Comparison of ENCODE assay signal across 1 cellular context in the genomic region with DNA sequence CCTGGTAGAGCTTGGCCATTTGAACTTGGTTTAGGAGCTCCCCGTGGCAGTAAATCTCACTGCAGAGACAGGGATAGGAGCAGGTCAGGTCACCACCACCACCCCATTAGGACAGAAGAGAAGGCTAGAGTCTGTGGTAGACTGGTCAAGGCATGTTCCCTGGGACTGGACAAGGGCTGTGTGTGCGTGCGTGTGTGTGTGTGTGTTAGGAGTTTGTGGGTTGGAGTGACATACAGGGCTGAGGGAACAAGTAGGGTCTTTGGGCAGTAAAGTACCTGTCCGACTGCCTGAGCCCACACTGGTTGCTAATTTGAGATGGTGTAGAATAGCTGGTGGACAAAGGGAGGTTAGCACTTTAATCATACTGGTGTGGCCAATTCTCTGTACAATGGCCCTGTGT.
TF ChIP-seq lines count a peak whose summit lies in the region.

No MANE protein-coding gene starts in this region.

TF ChIP-seq in IMR-90, 13 proteins besides CTCF, POLR2A, EP300 and RAD21:
- TF ChIP-seq RCOR1 (IDR thresholded peaks at IDR 0.05; ENCODE audit: insufficient replicate concordance, low read length) (no peak), CEBPB (IDR thresholded peaks at IDR 0.05; ENCODE audit: low read depth, low read length) (no peak), MAZ (IDR thresholded peaks at IDR 0.05; ENCODE audit: borderline replicate concordance, low read depth, low read length) (no peak), CHD1 (IDR thresholded peaks at IDR 0.05; ENCODE audit: low read depth, low read length) (no peak), FOS (IDR thresholded peaks at IDR 0.05; ENCODE audit: low read depth, low read length) (no peak), BHLHE40 (IDR thresholded peaks at IDR 0.05; ENCODE audit: low read depth, low read length) (no peak), NFE2L2 (IDR thresholded peaks at IDR 0.05; ENCODE audit: low read depth, low read length) (no peak), SMC3 (IDR thresholded peaks at IDR 0.05; ENCODE audit: low read depth, low read length) (no peak), MAFK (IDR thresholded peaks at IDR 0.05; ENCODE audit: low read depth, low read length) (no peak)
- TF ChIP-seq, protein P1, sequence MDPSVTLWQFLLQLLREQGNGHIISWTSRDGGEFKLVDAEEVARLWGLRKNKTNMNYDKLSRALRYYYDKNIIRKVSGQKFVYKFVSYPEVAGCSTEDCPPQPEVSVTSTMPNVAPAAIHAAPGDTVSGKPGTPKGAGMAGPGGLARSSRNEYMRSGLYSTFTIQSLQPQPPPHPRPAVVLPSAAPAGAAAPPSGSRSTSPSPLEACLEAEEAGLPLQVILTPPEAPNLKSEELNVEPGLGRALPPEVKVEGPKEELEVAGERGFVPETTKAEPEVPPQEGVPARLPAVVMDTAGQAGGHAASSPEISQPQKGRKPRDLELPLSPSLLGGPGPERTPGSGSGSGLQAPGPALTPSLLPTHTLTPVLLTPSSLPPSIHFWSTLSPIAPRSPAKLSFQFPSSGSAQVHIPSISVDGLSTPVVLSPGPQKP (IDR thresholded peaks at IDR 0.05; ENCODE audit: borderline replicate concordance, low read depth, low read length): no peak
- TF ChIP-seq, protein P2, sequence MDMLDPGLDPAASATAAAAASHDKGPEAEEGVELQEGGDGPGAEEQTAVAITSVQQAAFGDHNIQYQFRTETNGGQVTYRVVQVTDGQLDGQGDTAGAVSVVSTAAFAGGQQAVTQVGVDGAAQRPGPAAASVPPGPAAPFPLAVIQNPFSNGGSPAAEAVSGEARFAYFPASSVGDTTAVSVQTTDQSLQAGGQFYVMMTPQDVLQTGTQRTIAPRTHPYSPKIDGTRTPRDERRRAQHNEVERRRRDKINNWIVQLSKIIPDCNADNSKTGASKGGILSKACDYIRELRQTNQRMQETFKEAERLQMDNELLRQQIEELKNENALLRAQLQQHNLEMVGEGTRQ (IDR thresholded peaks at IDR 0.05; ENCODE audit: low read depth, low read length): no peak
